In the genomic region with DNA sequence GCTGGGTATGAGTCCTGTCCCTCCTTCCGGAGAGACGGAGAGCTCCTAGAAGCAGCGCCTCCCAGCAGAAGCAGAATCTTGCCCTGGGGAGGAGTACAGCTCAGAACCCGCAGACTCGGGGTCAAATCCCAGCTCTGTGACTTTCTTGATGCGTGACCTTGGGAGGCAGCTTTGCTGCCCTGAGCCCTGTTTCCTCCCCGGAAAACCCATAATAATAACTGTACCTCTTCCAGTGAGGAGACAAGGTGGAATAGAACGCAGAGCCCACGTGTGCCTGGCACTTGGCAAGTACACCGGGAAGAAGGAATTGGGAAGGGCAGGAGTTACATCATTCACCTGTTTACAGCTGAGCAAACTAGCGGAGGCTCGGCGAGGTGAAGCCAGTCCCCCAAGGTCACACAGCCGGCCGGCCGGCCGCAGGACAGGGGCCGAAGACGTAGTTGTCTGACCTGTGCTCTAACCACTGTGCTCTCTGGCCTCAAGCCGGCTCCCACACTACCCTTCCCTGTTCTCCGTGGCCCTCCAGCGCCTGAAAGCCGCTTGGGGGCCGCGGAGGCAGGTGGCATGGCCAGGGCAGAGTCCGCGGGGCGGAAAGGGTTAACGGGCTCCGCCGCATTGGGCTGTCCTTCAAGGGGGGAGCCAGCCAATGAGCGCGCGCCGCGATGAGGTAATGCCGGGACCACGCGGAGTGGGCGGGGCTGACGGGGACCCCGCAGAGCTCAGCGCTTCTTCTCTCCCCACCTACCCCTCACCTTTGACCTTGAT, we compare ENCODE assay signal across 8 cellular contexts.
DNase-seq lines count a peak whose midpoint lies in the region; ATAC-seq and TF ChIP-seq lines count a peak whose summit lies in the region.

No MANE protein-coding gene starts in this region.

- DNase-seq in GM12864 (ENCODE audit: low read depth) = no peak
- DNase-seq in NCI-H128 (lab: John Stamatoyannopoulos, UW; ENCODE audit: unreplicated experiment) = peak; percentile 63
- DNase-seq in T-helper 22 cell (ENCODE audit: low read depth) = peak; percentile 72
- peak; percentile 97 for DNase-seq in left ventricle myocardium inferior
- peak; percentile 85 for DNase-seq in pons (ENCODE audit: low spot score)
- peak; percentile 92 to 96 for DNase-seq in tibial artery

- H3K27ac ChIP-seq in angular gyrus (ENCODE audit: low read depth, low read length) = peak overlapping the region; percentile 97
- H3K27ac ChIP-seq in left ventricle myocardium inferior (replicated peaks) = peak overlapping the region; percentile 98
- H3K27ac ChIP-seq in tibial artery = peak overlapping the region; percentile 100

- no peaks in the 10 kb centered on the region for H3K9me3 ChIP-seq in left ventricle myocardium inferior (replicated peaks)
- no peaks in the 10 kb centered on the region for H3K9me3 ChIP-seq in tibial artery

- H3K36me3 ChIP-seq in left ventricle myocardium inferior (no peaks in the 10 kb centered on the region), tibial artery (peaks cover 0 to 3% (median 0%) of the 10 kb centered on the region in 3 donors)

- H3K4me3 ChIP-seq in GM12864 (ENCODE audit: low read depth, low read length) = peak overlapping the region; percentile 31
- H3K4me3 ChIP-seq in left ventricle myocardium inferior = peak overlapping the region; percentile 72
- H3K4me3 ChIP-seq in tibial artery = peak overlapping the region; percentile 62 to 73

- H3K27me3 ChIP-seq in left ventricle myocardium inferior (ENCODE audit: low read depth) (no peaks in the 10 kb centered on the region), tibial artery (no peaks in the 10 kb centered on the region)

- ATAC-seq in GM21723 (IDR thresholded peaks at IDR 0.05; ENCODE audit: unreplicated experiment) = no peak

- intact Hi-C loops in left ventricle myocardium inferior (cut with micrococcal nuclease) (loop anchor here (10.0 kb wide), 1 partner anchor 109 kb away; no protein-coding TSS in a partner anchor), tibial artery (cut with DNase I; ENCODE audit: low total_unique reads) (loop anchor here (5.0 kb wide), 2 partner anchors 112 to 163 kb away; no protein-coding TSS in a partner anchor)

- no peak for TF ChIP-seq CTCF in GM12864 (IDR thresholded peaks at IDR 0.05; ENCODE audit: low read depth, low read length, missing control alignments)
- no peak for TF ChIP-seq CTCF in left ventricle myocardium inferior (IDR thresholded peaks at IDR 0.05; ENCODE audit: borderline replicate concordance)
- TF ChIP-seq CTCF in tibial artery (IDR thresholded peaks at IDR 0.05) = peak in 1 of 2 experiments; percentile 23

- H3K4me1 ChIP-seq in left ventricle myocardium inferior = peaks cover 95% of the 10 kb centered on the region
- peaks cover 9 to 91% (median 87%) of the 10 kb centered on the region in 4 donors for H3K4me1 ChIP-seq in tibial artery
